ENCODE assay signal across 9 cellular contexts in the genomic region with DNA sequence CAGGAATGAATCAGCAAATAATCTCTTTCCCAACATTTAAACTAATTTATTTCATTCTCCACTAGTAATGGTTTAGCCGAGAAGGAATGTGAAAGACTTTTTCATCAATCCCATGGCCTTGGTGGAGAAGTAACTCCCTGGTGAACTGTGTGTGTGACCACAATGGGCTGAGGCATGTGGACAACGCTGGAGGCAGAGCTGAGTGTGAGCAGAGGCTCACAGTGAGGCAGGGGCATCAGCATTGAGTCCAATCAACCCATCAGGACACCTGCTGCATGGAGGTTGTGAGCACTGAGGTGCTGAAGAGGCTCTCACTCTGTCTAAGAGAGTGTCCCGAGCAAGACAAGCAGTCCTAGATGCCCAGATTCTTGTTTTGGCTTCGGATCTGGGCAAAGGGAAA.
"Had no signal": no experiment of that assay in that cellular context is flagged by ENCODE, and none has a peak within 500 bp of the region (broad histone marks: within the 10 kb centered on the region; RNA-seq: fewer than 3 reads in every experiment).

No MANE protein-coding gene starts in this region.

- H3K9me3 ChIP-seq: HAP-1 had no signal

- H3K4me3 ChIP-seq: HAP-1, K562 had no signal

- ATAC-seq: HCT116, K562 had no signal

- FAIRE-seq: HTR-8/SVneo, K562 had no signal

- DNase-seq: GOT3, H7, HFFc6, IMR-90, KG1 had no signal

- H3K4me1 ChIP-seq: HAP-1 had no signal

- H3K36me3 ChIP-seq: HAP-1 had no signal
